In genomic region chr1:244214009-244214967, GRCh38 we compare ENCODE assay signal across 10 cellular contexts.
DNase-seq lines count a peak whose midpoint lies in the region; TF ChIP-seq lines count a peak whose summit lies in the region.
"Had no signal": no experiment of that assay in that cellular context is flagged by ENCODE, and none has a peak within 500 bp of the region (broad histone marks: within the 10 kb centered on the region; RNA-seq: fewer than 3 reads in every experiment).

No MANE protein-coding gene starts in this region.

- CTCF ChIA-PET in RWPE1 (lab: Yijun Ruan, JAX), result interaction anchor here (0.6 to 0.7 kb wide), 2 partner anchors 92 to 123 kb away, joined by 3 to 4 read pairs; no protein-coding TSS in a partner anchor
- CTCF ChIA-PET in activated CD4-positive, alpha-beta memory T cell treated with anti-CD3 and anti-CD28 coated beads, Interleukin-2, amount 10 ng/mL, durations not matched to agents 7 days and 5 days (lab: Charles Lee), result no interaction called here

- no peaks in the 10 kb centered on the region for H3K9me3 ChIP-seq in osteoblast (ENCODE audit: low read depth, low read length)
- H3K9me3 ChIP-seq in colonic mucosa, result no peaks in the 10 kb centered on the region
- no peaks in the 10 kb centered on the region for H3K9me3 ChIP-seq in stomach
- H3K9me3 ChIP-seq: ascending aorta had no signal

- POLR2A ChIA-PET in RWPE1 (lab: Yijun Ruan, JAX; ENCODE audit: low non-redundant PET), result interaction anchor here (0.7 kb wide), 1 partner anchor 126 kb away, joined by 3 read pairs; no protein-coding TSS in a partner anchor
- POLR2A ChIA-PET in activated CD4-positive, alpha-beta memory T cell treated with anti-CD3 and anti-CD28 coated beads, Interleukin-2, amount 10 ng/mL, durations not matched to agents 7 days and 5 days (lab: Charles Lee), result no interaction called here

- intact Hi-C loops in colonic mucosa (cut with DNase I) (no loop called here), stomach (cut with DNase I; ENCODE audit: low total_unique reads) (no loop called here)

- TF ChIP-seq CTCF in RWPE1 (conservative IDR thresholded peaks at IDR 0.05; ENCODE audit: low read depth) (no peak), osteoblast (IDR thresholded peaks at IDR 0.05; ENCODE audit: extremely low read depth, low read depth, low read length) (no peak), colonic mucosa (IDR thresholded peaks at IDR 0.05) (no peak), stomach (IDR thresholded peaks at IDR 0.05) (no peak)

- H3K4me2 ChIP-seq in osteoblast (ENCODE audit: insufficient read depth, low read length), result peak overlapping the region; percentile 54

- H3K36me3 ChIP-seq in osteoblast (ENCODE audit: insufficient read depth, low read length), result no peaks in the 10 kb centered on the region
- H3K36me3 ChIP-seq in colonic mucosa, result no peaks in the 10 kb centered on the region
- no peaks in the 10 kb centered on the region for H3K36me3 ChIP-seq in stomach
- H3K36me3 ChIP-seq: ascending aorta had no signal

- no peaks in the 10 kb centered on the region for H3K36me3 Mint-ChIP-seq in activated CD4-positive, alpha-beta memory T cell treated with anti-CD3 and anti-CD28 coated beads, Interleukin-2, amount 10 ng/mL, durations not matched to agents 7 days and 5 days (ENCODE audit: low read depth)

- H3K27ac Mint-ChIP-seq in activated CD4-positive, alpha-beta memory T cell treated with anti-CD3 and anti-CD28 coated beads, Interleukin-2, amount 10 ng/mL, durations not matched to agents 7 days and 5 days, result no peak overlapping the region

- H3K27me3 Mint-ChIP-seq in activated CD4-positive, alpha-beta memory T cell treated with anti-CD3 and anti-CD28 coated beads, Interleukin-2, amount 10 ng/mL, durations not matched to agents 7 days and 5 days, result no peaks in the 10 kb centered on the region

- WGBS in stomach, 5 donors, result 48 to 65% (median 62%) methylated on average over 14 to 17 of the region's 17 CpGs

- H3K4me1 ChIP-seq in osteoblast (ENCODE audit: insufficient read depth, low read length) (peaks cover 22% of the 10 kb centered on the region), colonic mucosa (no peaks in the 10 kb centered on the region), stomach (peaks cover 0 to 17% (median 8%) of the 10 kb centered on the region in 4 donors)
- H3K4me1 ChIP-seq: parathyroid adenoma had no signal

- no peak overlapping the region for H3K9ac ChIP-seq in colonic mucosa (ENCODE audit: low read depth in 2 of 2, low read length in 2 of 2)
- H3K9ac ChIP-seq: parathyroid adenoma had no signal

- DNase-seq in GM03348 (ENCODE audit: low spot score), result peak; percentile 81
- peak; percentile 88 for DNase-seq in RWPE1 (ENCODE audit: low spot score)
- DNase-seq in fibroblast of peridontal ligament (ENCODE audit: extremely low read depth), result peak; percentile 98
- DNase-seq in osteoblast (ENCODE audit: insufficient read length, low spot score, missing footprints), result peak; percentile 95
- no peak for DNase-seq in hypothalamus (lab: John Stamatoyannopoulos, UW)
- DNase-seq in activated CD4-positive, alpha-beta memory T cell treated with anti-CD3 and anti-CD28 coated beads, Interleukin-2, amount 10 ng/mL, durations not matched to agents 7 days and 5 days, result no peak
- no peak for DNase-seq in colonic mucosa
- DNase-seq in stomach, result no peak

- TF ChIP-seq EP300 in stomach (IDR thresholded peaks at IDR 0.05), result no peak

- no peak for TF ChIP-seq POLR2A in stomach (IDR thresholded peaks at IDR 0.05)

- no peaks in the 10 kb centered on the region for H3K9me3 Mint-ChIP-seq in activated CD4-positive, alpha-beta memory T cell treated with anti-CD3 and anti-CD28 coated beads, Interleukin-2, amount 10 ng/mL, durations not matched to agents 7 days and 5 days

- H4K20me1 ChIP-seq in osteoblast (ENCODE audit: insufficient read depth, low read length), result no peaks in the 10 kb centered on the region

- no peaks in the 10 kb centered on the region for H3K4me1 Mint-ChIP-seq in activated CD4-positive, alpha-beta memory T cell treated with anti-CD3 and anti-CD28 coated beads, Interleukin-2, amount 10 ng/mL, durations not matched to agents 7 days and 5 days

- no peak overlapping the region for H3K4me3 Mint-ChIP-seq in activated CD4-positive, alpha-beta memory T cell treated with anti-CD3 and anti-CD28 coated beads, Interleukin-2, amount 10 ng/mL, durations not matched to agents 7 days and 5 days

- peak overlapping the region; percentile 14; the same call in 1 of the 2 replicates for H3K27ac ChIP-seq in RWPE1
- peak overlapping the region; percentile 58 for H3K27ac ChIP-seq in osteoblast (ENCODE audit: low read depth, low read length)
- H3K27ac ChIP-seq in colonic mucosa, result no peak overlapping the region
- H3K27ac ChIP-seq in stomach, result peak overlapping the region in 2 of 5 donors; percentile 42 to 54
- H3K27ac ChIP-seq: ascending aorta, parathyroid adenoma had no signal

- H3K4me3 ChIP-seq in osteoblast (ENCODE audit: insufficient read depth, low read length) (peak overlapping the region; percentile 13), colonic mucosa (no peak overlapping the region), stomach (no peak overlapping the region)
- H3K4me3 ChIP-seq: ascending aorta had no signal

- H3K27me3 ChIP-seq in osteoblast (ENCODE audit: insufficient read depth, low read length) (no peaks in the 10 kb centered on the region), colonic mucosa (no peaks in the 10 kb centered on the region), stomach (no peaks in the 10 kb centered on the region)
- H3K27me3 ChIP-seq: ascending aorta had no signal

- H2AFZ ChIP-seq in osteoblast (ENCODE audit: low read length), result peak overlapping the region; percentile 36
- H2AFZ ChIP-seq: parathyroid adenoma had no signal

- H3K79me2 ChIP-seq in osteoblast (ENCODE audit: insufficient read depth, low read length), result no peaks in the 10 kb centered on the region
- H3K79me2 ChIP-seq: parathyroid adenoma had no signal

Comparison
In these comparisons a context has a peak if more than half of its experiments do, and no peak if none do; other contexts are left out.
1. DNase-seq: peak in GM03348 (single experiment), RWPE1 (single experiment), fibroblast of peridontal ligament (single experiment) and osteoblast (single experiment); none in hypothalamus (0 of 51), activated CD4-positive, alpha-beta memory T cell treated with anti-CD3 and anti-CD28 coated beads, Interleukin-2, amount 10 ng/mL, durations not matched to agents 7 days and 5 days (single experiment), colonic mucosa (single experiment) and stomach (single experiment).